In the genomic region with DNA sequence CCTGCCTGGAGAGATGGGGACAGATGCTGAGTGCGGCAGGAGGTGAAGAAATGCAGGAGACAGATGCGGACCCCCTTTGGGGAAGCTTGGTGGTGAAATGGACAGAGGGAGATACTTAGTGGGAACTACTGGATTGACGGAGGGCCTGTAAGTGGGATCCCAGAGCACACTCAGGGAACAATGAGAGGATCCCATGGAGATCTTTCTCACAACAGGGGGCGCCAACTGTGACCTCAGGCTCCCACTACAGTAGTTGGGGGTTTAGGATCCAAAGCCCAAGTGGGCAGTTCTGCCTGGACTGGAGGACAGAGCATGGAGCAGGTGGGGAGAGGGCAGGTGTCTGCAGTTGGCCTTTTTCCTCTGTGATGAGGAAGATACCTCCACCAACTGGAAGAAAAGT, we compare ENCODE assay signal across 24 cellular contexts. TPM values are rescaled to one million over a fixed set of nuclear protein-coding genes. Genes with fewer than 3 reads are reported as not detected.
DNase-seq lines count a peak whose midpoint lies in the region; ATAC-seq and TF ChIP-seq lines count a peak whose summit lies in the region.
"Had no signal": no experiment of that assay in that cellular context is flagged by ENCODE, and none has a peak within 500 bp of the region (broad histone marks: within the 10 kb centered on the region; RNA-seq: fewer than 3 reads in every experiment).

No MANE protein-coding gene starts in this region.

- peaks cover 18 to 50% of the 10 kb centered on the region in 2 experiments for H3K4me1 ChIP-seq in SK-N-SH (ENCODE audit: control insufficient read depth in 1 of 2, insufficient read depth in 2 of 2, low read depth in 1 of 2, low read length in 1 of 2)
- no peaks in the 10 kb centered on the region for H3K4me1 ChIP-seq in endodermal cell (ENCODE audit: control insufficient read depth, insufficient read depth, low read length)

- H3K4me2 ChIP-seq in SK-N-SH = no peak overlapping the region

- no peak overlapping the region for H3K27ac Mint-ChIP-seq in natural killer cell treated with Interleukin-12 subunit alpha and Interleukin-12 subunit beta and Interleukin-15 and Interleukin-18, amount 100 ng/mL, for 72 hours
- H3K27ac Mint-ChIP-seq in natural killer cell (peak overlapping the region in 1 of 2 donors; percentile 52), endodermal cell (peak overlapping the region; percentile 83)
- peak overlapping the region; percentile 38 to 97 for H3K27ac Mint-ChIP-seq in stimulated activated naive CD8-positive, alpha-beta T cell treated with anti-CD3 and anti-CD28 coated beads, Interleukin-15, amount 100 ng/mL, for 72 hours
- H3K27ac Mint-ChIP-seq: activated naive CD4-positive, alpha-beta T cell treated with anti-CD3 and anti-CD28 coated beads for 36 hours had no signal

- no peak overlapping the region for H3K9ac ChIP-seq in SK-N-SH
- no peak overlapping the region for H3K9ac ChIP-seq in endodermal cell (ENCODE audit: extremely low read depth, low read length, poor library complexity, severe bottlenecking)

- no peaks in the 10 kb centered on the region for H3K9me3 Mint-ChIP-seq in natural killer cell treated with Interleukin-12 subunit alpha and Interleukin-12 subunit beta and Interleukin-15 and Interleukin-18, amount 100 ng/mL, for 72 hours
- H3K9me3 Mint-ChIP-seq in natural killer cell = no peaks in the 10 kb centered on the region
- H3K9me3 Mint-ChIP-seq in endodermal cell = no peaks in the 10 kb centered on the region
- H3K9me3 Mint-ChIP-seq in stimulated activated naive CD8-positive, alpha-beta T cell treated with anti-CD3 and anti-CD28 coated beads, Interleukin-15, amount 100 ng/mL, for 72 hours = no peaks in the 10 kb centered on the region
- H3K9me3 Mint-ChIP-seq: activated naive CD4-positive, alpha-beta T cell treated with anti-CD3 and anti-CD28 coated beads for 36 hours; stimulated activated naive B cell treated with anti-CD40 and anti-IgM and Interleukin-4, amounts not matched to agents 10 μg/mL and 1 μg/mL and 100 μg/mL, for 72 hours had no signal

- H3K9me2 ChIP-seq in SK-N-SH = no peaks in the 10 kb centered on the region

- POLR2A ChIA-PET in SK-N-SH (lab: Yijun Ruan, JAX) = interaction anchor here (0.6 kb wide), 1 partner anchor 128 kb away, joined by 3 read pairs; no protein-coding TSS in a partner anchor

- no peaks in the 10 kb centered on the region for H3K27me3 Mint-ChIP-seq in natural killer cell treated with Interleukin-12 subunit alpha and Interleukin-12 subunit beta and Interleukin-15 and Interleukin-18, amount 100 ng/mL, for 72 hours
- H3K27me3 Mint-ChIP-seq in natural killer cell (ENCODE audit: low read depth in 2 of 2) (no peaks in the 10 kb centered on the region), endodermal cell (ENCODE audit: insufficient read depth) (peaks cover 13% of the 10 kb centered on the region)
- H3K27me3 Mint-ChIP-seq in stimulated activated naive CD8-positive, alpha-beta T cell treated with anti-CD3 and anti-CD28 coated beads, Interleukin-15, amount 100 ng/mL, for 72 hours = peaks cover 6% of the 10 kb centered on the region
- H3K27me3 Mint-ChIP-seq: stimulated activated naive B cell treated with anti-CD40 and anti-IgM and Interleukin-4, amounts not matched to agents 10 μg/mL and 1 μg/mL and 100 μg/mL, for 72 hours had no signal

- H3K4me3 ChIP-seq in SK-N-SH (ENCODE audit: low read depth in 2 of 2, low read length in 1 of 2) (no peak overlapping the region), endodermal cell (ENCODE audit: low read length) (no peak overlapping the region)
- H3K4me3 ChIP-seq: cardiac muscle cell, dorsolateral prefrontal cortex, Peyer's patch, psoas muscle, spleen had no signal

- no peak for TF ChIP-seq EP300 in SK-N-SH (IDR thresholded peaks at IDR 0.05; ENCODE audit: borderline replicate concordance in 1 of 2, low read depth in 1 of 2, low read length in 1 of 2)

- peaks cover 12% of the 10 kb centered on the region for H3F3A ChIP-seq in SK-N-SH (replicated peaks; ENCODE audit: insufficient read depth)

- CTCF ChIA-PET in SK-N-SH (lab: Yijun Ruan, JAX) = interaction anchor here (0.7 to 3.8 kb wide), 4 partner anchors 10 to 183 kb away, joined by 3 to 32 read pairs (median 12); no protein-coding TSS in a partner anchor

- H2AFZ ChIP-seq in SK-N-SH (ENCODE audit: low read depth) = no peak overlapping the region

- DNase-seq in SK-N-SH (no peak), natural killer cell (no peak), endodermal cell (no peak), NCI-H146 treated with DMSO at 0.1 percent for 48 hours (lab: John Stamatoyannopoulos, UW; ENCODE audit: unreplicated experiment) (no peak)
- DNase-seq in natural killer cell treated with Interleukin-12 subunit alpha and Interleukin-12 subunit beta and Interleukin-15 and Interleukin-18, amount 100 ng/mL, for 72 hours (ENCODE audit: low spot score) = no peak
- DNase-seq in stimulated activated naive CD8-positive, alpha-beta T cell treated with anti-CD3 and anti-CD28 coated beads, Interleukin-15, amount 100 ng/mL, for 72 hours = no peak
- DNase-seq: activated naive CD4-positive, alpha-beta T cell treated with anti-CD3 and anti-CD28 coated beads for 36 hours; DMS79; dorsolateral prefrontal cortex; Kasumi-1; NCI-H1105 treated with DMSO at 0.1 percent for 48 hours; NCI-H2171 treated with DMSO at 0.1 percent for 48 hours; NCI-H774; Peyer's patch; psoas muscle; spleen; stimulated activated naive B cell treated with anti-CD40 and anti-IgM and Interleukin-4, amounts not matched to agents 10 μg/mL and 1 μg/mL and 100 μg/mL, for 72 hours; trophoblast cell had no signal

- H3K9me3 ChIP-seq in SK-N-SH (no peaks in the 10 kb centered on the region), endodermal cell (ENCODE audit: control insufficient read depth, low read length) (no peaks in the 10 kb centered on the region)
- H3K9me3 ChIP-seq: Peyer's patch, psoas muscle, spleen had no signal

- 0 out of 2 replicates have a peak, but pooled peaks cover 6% of the 10 kb centered on the region for H4K20me1 ChIP-seq in SK-N-SH (ENCODE audit: insufficient read depth)

- WGBS in SK-N-SH (ENCODE audit: low lambda C conversion rate) = 95% methylated on average over 4 of the region's 4 CpGs
- 94 to 95% methylated on average over 4 of the region's 4 CpGs for WGBS in endodermal cell (ENCODE audit: insufficient coverage in 1 of 2, insufficient read length in 1 of 2), 2 experiments

- TF ChIP-seq RAD21 in SK-N-SH (IDR thresholded peaks at IDR 0.05; ENCODE audit: low read length) = no peak

- H3K36me3 ChIP-seq in SK-N-SH (replicated peaks in 1 of 2; ENCODE audit: control insufficient read depth in 1 of 2, insufficient read depth in 2 of 2, low read length in 1 of 2) (peaks cover 3 to 5% of the 10 kb centered on the region in 2 experiments), endodermal cell (ENCODE audit: control insufficient read depth, insufficient read depth, low read length) (no peaks in the 10 kb centered on the region)
- H3K36me3 ChIP-seq: cardiac muscle cell had no signal

- H3K27ac ChIP-seq in SK-N-SH (ENCODE audit: low read depth in 2 of 2, low read length in 1 of 2) = no peak overlapping the region; a peak in 1 of 4 replicates
- H3K27ac ChIP-seq in endodermal cell (ENCODE audit: low read depth, low read length) = no peak overlapping the region
- H3K27ac ChIP-seq: 22Rv1, cardiac muscle cell, dorsolateral prefrontal cortex, Peyer's patch, psoas muscle, spleen, VCaP had no signal

- H3K36me3 Mint-ChIP-seq in natural killer cell treated with Interleukin-12 subunit alpha and Interleukin-12 subunit beta and Interleukin-15 and Interleukin-18, amount 100 ng/mL, for 72 hours = peaks cover 6% of the 10 kb centered on the region
- H3K36me3 Mint-ChIP-seq in natural killer cell (no peaks in the 10 kb centered on the region), endodermal cell (ENCODE audit: low read depth) (peaks cover 7% of the 10 kb centered on the region)

- 0 out of 2 replicates have a peak, but pooled peaks have one; percentile 20 for TF ChIP-seq CTCF in SK-N-SH (IDR thresholded peaks at IDR 0.05)
- no peak for TF ChIP-seq CTCF in natural killer cell (IDR thresholded peaks at IDR 0.05)
- TF ChIP-seq CTCF in endodermal cell (conservative IDR thresholded peaks at IDR 0.05) = no peak

- intact Hi-C loops in natural killer cell (cut with micrococcal nuclease) = no loop called here

- no peaks in the 10 kb centered on the region for H3K27me3 ChIP-seq in SK-N-SH (ENCODE audit: insufficient read depth)
- peaks cover 11% of the 10 kb centered on the region for H3K27me3 ChIP-seq in endodermal cell (ENCODE audit: control insufficient read depth, insufficient read depth, low read length, poor library complexity, severe bottlenecking)
- H3K27me3 ChIP-seq: dorsolateral prefrontal cortex had no signal

- peaks cover 43 to 45% of the 10 kb centered on the region in 2 donors for H3K4me1 Mint-ChIP-seq in natural killer cell treated with Interleukin-12 subunit alpha and Interleukin-12 subunit beta and Interleukin-15 and Interleukin-18, amount 100 ng/mL, for 72 hours (ENCODE audit: low read depth in 2 of 2)
- peaks cover 42 to 54% of the 10 kb centered on the region in 2 donors for H3K4me1 Mint-ChIP-seq in natural killer cell
- H3K4me1 Mint-ChIP-seq in endodermal cell = peaks cover 30% of the 10 kb centered on the region
- H3K4me1 Mint-ChIP-seq in stimulated activated naive CD8-positive, alpha-beta T cell treated with anti-CD3 and anti-CD28 coated beads, Interleukin-15, amount 100 ng/mL, for 72 hours = peaks cover 85% of the 10 kb centered on the region

- H3K4me3 Mint-ChIP-seq in natural killer cell treated with Interleukin-12 subunit alpha and Interleukin-12 subunit beta and Interleukin-15 and Interleukin-18, amount 100 ng/mL, for 72 hours = peak overlapping the region; percentile 58
- no peak overlapping the region for H3K4me3 Mint-ChIP-seq in natural killer cell
- H3K4me3 Mint-ChIP-seq in endodermal cell = no peak overlapping the region
- H3K4me3 Mint-ChIP-seq in stimulated activated naive CD8-positive, alpha-beta T cell treated with anti-CD3 and anti-CD28 coated beads, Interleukin-15, amount 100 ng/mL, for 72 hours = peak overlapping the region in 1 of 2 donors; percentile 62
- H3K4me3 Mint-ChIP-seq: activated naive CD4-positive, alpha-beta T cell treated with anti-CD3 and anti-CD28 coated beads for 36 hours had no signal

- peaks cover 46% of the 10 kb centered on the region for H3K79me2 ChIP-seq in SK-N-SH (ENCODE audit: insufficient read depth)

- ATAC-seq in SK-N-SH treated with all-trans-retinoic acid at 6 μM for 48 hours = no peak
- no peak for ATAC-seq in natural killer cell treated with Interleukin-12 subunit alpha and Interleukin-12 subunit beta and Interleukin-15 and Interleukin-18, amount 100 ng/mL, for 72 hours
- ATAC-seq in natural killer cell = no peak
- ATAC-seq in stimulated activated naive CD8-positive, alpha-beta T cell treated with anti-CD3 and anti-CD28 coated beads, Interleukin-15, amount 100 ng/mL, for 72 hours = no peak
- no peak for ATAC-seq in HG03025 (IDR thresholded peaks at IDR 0.05; ENCODE audit: low FRiP score, unreplicated experiment)
- ATAC-seq: esophagus mucosa; psoas muscle; stimulated activated naive B cell treated with anti-CD40 and anti-IgM and Interleukin-4, amounts not matched to agents 10 μg/mL and 1 μg/mL and 100 μg/mL, for 72 hours had no signal

RNA-seq across cellular contexts. Expression of a gene that starts 3.4 kb away (rescaled TPM):
- polyA plus RNA-seq in SK-N-SH (2012; rRNA removed) = 106 and 117 TPM in 2 replicates
- polyA plus RNA-seq in SK-N-SH (2012; cell fraction: cytosol; rRNA removed) = 54.1 and 69.2 TPM in 2 replicates
- polyA plus RNA-seq in SK-N-SH (2012; cell fraction: nucleus; rRNA removed) = 90.7 and 100 TPM in 2 replicates
- 10 to 100 TPM; 47.9 to 74.4 TPM for total RNA-seq in natural killer cell treated with Interleukin-12 subunit alpha and Interleukin-12 subunit beta and Interleukin-15 and Interleukin-18, amount 100 ng/mL, for 72 hours
- total RNA-seq in natural killer cell (10 to 100 TPM; 22.9 to 31.4 (median 24.1) TPM), endodermal cell (10 to 100 TPM; 45.7 TPM)
- 39.5 TPM for polyA plus RNA-seq in endodermal cell (2013, experiment 1 of 2)
- polyA plus RNA-seq in endodermal cell (2013, experiment 2 of 2) = 35.1 TPM

RNA-seq across cellular contexts. Expression of a gene that starts 3.7 kb away (rescaled TPM):
- polyA plus RNA-seq in SK-N-SH (2012; rRNA removed) = 4.0 and 6.1 TPM in 2 replicates
- 1.7 and 2.5 TPM in 2 replicates for polyA plus RNA-seq in SK-N-SH (2012; cell fraction: cytosol; rRNA removed)
- polyA plus RNA-seq in SK-N-SH (2012; cell fraction: nucleus; rRNA removed) = 40.1 and 41.3 TPM in 2 replicates
- total RNA-seq in natural killer cell treated with Interleukin-12 subunit alpha and Interleukin-12 subunit beta and Interleukin-15 and Interleukin-18, amount 100 ng/mL, for 72 hours = 1 to 10 TPM; 2.7 to 3.7 TPM
- total RNA-seq in natural killer cell (1 to 10 TPM in 1 of 3 donors, under 1 TPM in 2; 0.52 to 1.4 (median 0.97) TPM), endodermal cell (1 to 10 TPM; 6.6 to 9.3 TPM)
- 3.7 TPM for polyA plus RNA-seq in endodermal cell (2013, experiment 1 of 2)
- 3.3 TPM for polyA plus RNA-seq in endodermal cell (2013, experiment 2 of 2)

RNA-seq across cellular contexts. Expression of a gene that starts 17.4 kb away (rescaled TPM):
- 28.4 and 30.2 TPM in 2 replicates for polyA plus RNA-seq in SK-N-SH (2012; rRNA removed)
- polyA plus RNA-seq in SK-N-SH (2012; cell fraction: cytosol; rRNA removed) = 11.0 and 21.1 TPM in 2 replicates
- polyA plus RNA-seq in SK-N-SH (2012; cell fraction: nucleus; rRNA removed) = 29.1 and 30.8 TPM in 2 replicates
- 10 to 100 TPM; 17.5 to 44.5 TPM for total RNA-seq in natural killer cell treated with Interleukin-12 subunit alpha and Interleukin-12 subunit beta and Interleukin-15 and Interleukin-18, amount 100 ng/mL, for 72 hours
- 10 to 100 TPM; 18.8 to 33.0 (median 20.4) TPM for total RNA-seq in natural killer cell
- total RNA-seq in endodermal cell = 10 to 100 TPM in 1 of 2 donors, 1 to 10 TPM in 1; 8.3 to 12.7 TPM
- polyA plus RNA-seq in endodermal cell (2013, experiment 1 of 2) = 14.6 TPM
- 15.4 TPM for polyA plus RNA-seq in endodermal cell (2013, experiment 2 of 2)

RNA-seq across cellular contexts. Expression of a gene that starts 34.8 kb away (rescaled TPM):
- 34.8 and 47.5 TPM in 2 replicates for polyA plus RNA-seq in SK-N-SH (2012; rRNA removed)
- polyA plus RNA-seq in SK-N-SH (2012; cell fraction: cytosol; rRNA removed) = 15.2 and 27.6 TPM in 2 replicates
- 38.6 and 69.7 TPM in 2 replicates for polyA plus RNA-seq in SK-N-SH (2012; cell fraction: nucleus; rRNA removed)
- total RNA-seq in natural killer cell treated with Interleukin-12 subunit alpha and Interleukin-12 subunit beta and Interleukin-15 and Interleukin-18, amount 100 ng/mL, for 72 hours = 10 to 100 TPM; 53.4 to 67.2 TPM
- 100 to 1,000 TPM; 120 to 148 (median 127) TPM for total RNA-seq in natural killer cell
- total RNA-seq in endodermal cell = 10 to 100 TPM; 42.3 to 44.2 TPM
- 25.4 TPM for polyA plus RNA-seq in endodermal cell (2013, experiment 1 of 2)
- 26.0 TPM for polyA plus RNA-seq in endodermal cell (2013, experiment 2 of 2)

RNA-seq across cellular contexts. Expression of a gene that starts 46.5 kb away (rescaled TPM):
- polyA plus RNA-seq in SK-N-SH (2012; rRNA removed) = 17.9 and 26.2 TPM in 2 replicates
- 15.9 and 18.6 TPM in 2 replicates for polyA plus RNA-seq in SK-N-SH (2012; cell fraction: cytosol; rRNA removed)
- polyA plus RNA-seq in SK-N-SH (2012; cell fraction: nucleus; rRNA removed) = 32.9 and 55.0 TPM in 2 replicates
- total RNA-seq in natural killer cell treated with Interleukin-12 subunit alpha and Interleukin-12 subunit beta and Interleukin-15 and Interleukin-18, amount 100 ng/mL, for 72 hours = 10 to 100 TPM in 1 of 2 donors, 1 to 10 TPM in 1; 8.2 to 16.4 TPM
- total RNA-seq in natural killer cell = 10 to 100 TPM; 10.3 to 36.0 (median 28.2) TPM
- total RNA-seq in endodermal cell = 10 to 100 TPM; 56.7 to 60.8 TPM
- 21.5 TPM for polyA plus RNA-seq in endodermal cell (2013, experiment 1 of 2)
- 20.4 TPM for polyA plus RNA-seq in endodermal cell (2013, experiment 2 of 2)

Comparison
In these comparisons a context has a peak if more than half of its experiments do, and no peak if none do; other contexts are left out.
1. H3K27ac Mint-ChIP-seq: peak in endodermal cell (single experiment) and stimulated activated naive CD8-positive, alpha-beta T cell treated with anti-CD3 and anti-CD28 coated beads, Interleukin-15, amount 100 ng/mL, for 72 hours (2 of 2); none in natural killer cell treated with Interleukin-12 subunit alpha and Interleukin-12 subunit beta and Interleukin-15 and Interleukin-18, amount 100 ng/mL, for 72 hours (0 of 2).